Comparison of ENCODE assay signal across 22 cellular contexts in the genomic region with DNA sequence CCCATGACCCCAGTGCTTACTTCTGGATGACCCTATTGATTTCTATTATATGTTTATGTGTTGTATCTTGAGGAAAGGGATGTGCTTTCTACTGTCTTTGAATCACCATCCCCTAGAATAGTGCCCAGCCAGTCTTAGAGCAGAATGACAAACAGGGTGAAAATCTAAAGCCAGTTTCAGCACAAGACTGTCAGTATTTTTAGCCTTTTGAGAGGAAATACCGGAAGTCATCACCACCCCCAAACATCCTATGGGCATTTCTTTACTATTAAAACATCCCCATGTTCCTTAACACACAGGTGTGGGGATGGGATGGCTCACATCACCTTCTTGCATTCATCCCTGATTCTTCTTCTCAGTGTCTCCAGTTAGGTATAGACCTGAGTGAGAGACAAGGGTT. TPM values are rescaled to one million over a fixed set of nuclear protein-coding genes. Genes with fewer than 3 reads are reported as not detected.
DNase-seq lines count a peak whose midpoint lies in the region; TF ChIP-seq lines count a peak whose summit lies in the region.
"Had no signal": no experiment of that assay in that cellular context is flagged by ENCODE, and none has a peak within 500 bp of the region (broad histone marks: within the 10 kb centered on the region; RNA-seq: fewer than 3 reads in every experiment).

No MANE protein-coding gene starts in this region.

- H3K9me3 Mint-ChIP-seq in activated CD4-positive, alpha-beta T cell treated with anti-CD3 and anti-CD28 coated beads, Interleukin-2, amount 10 ng/mL, durations not matched to agents 7 days and 5 days: peaks cover 3% of the 10 kb centered on the region
- no peaks in the 10 kb centered on the region for H3K9me3 Mint-ChIP-seq in activated T-helper 2 cell treated with anti-CD3 and anti-CD28 coated beads, Interferon-gamma antibody, Interleukin-2, Interleukin-4, amounts not matched to agents 10 μg/mL and 5 μg/mL and 100 μg/mL, durations not matched to agents 14 hours and 24 hours and 36 hours
- H3K9me3 Mint-ChIP-seq in progenitor cell of endocrine pancreas (ENCODE audit: low read depth): no peaks in the 10 kb centered on the region
- H3K9me3 Mint-ChIP-seq: neural crest cell had no signal

- H3K27me3 Mint-ChIP-seq in activated CD4-positive, alpha-beta T cell treated with anti-CD3 and anti-CD28 coated beads, Interleukin-2, amount 10 ng/mL, durations not matched to agents 7 days and 5 days: no peaks in the 10 kb centered on the region
- H3K27me3 Mint-ChIP-seq in activated T-helper 2 cell treated with anti-CD3 and anti-CD28 coated beads, Interferon-gamma antibody, Interleukin-2, Interleukin-4, amounts not matched to agents 10 μg/mL and 5 μg/mL and 100 μg/mL, durations not matched to agents 14 hours and 24 hours and 36 hours (ENCODE audit: low read depth): no peaks in the 10 kb centered on the region
- H3K27me3 Mint-ChIP-seq in progenitor cell of endocrine pancreas: peaks cover 1% of the 10 kb centered on the region

- TF ChIP-seq CTCF in progenitor cell of endocrine pancreas (IDR thresholded peaks at IDR 0.05; ENCODE audit: unreplicated experiment): no peak

- H3K9me3 ChIP-seq in KOPT-K1 (ENCODE audit: insufficient read depth, low read length, poor library complexity, severe bottlenecking): no peaks in the 10 kb centered on the region
- H3K9me3 ChIP-seq: adrenal gland, gastrocnemius medialis, tibial nerve had no signal

- intact Hi-C loops in activated T-helper 2 cell treated with anti-CD3 and anti-CD28 coated beads, Interferon-gamma antibody, Interleukin-2, Interleukin-4, amounts not matched to agents 10 μg/mL and 5 μg/mL and 100 μg/mL, durations not matched to agents 14 hours and 24 hours and 36 hours (cut with micrococcal nuclease): loop anchor here (5.0 to 10.0 kb wide), 5 partner anchors 52 to 435 kb away; partner anchors contain the start of genes KATNAL1 and UBE2L5

- no peak overlapping the region for H3K4me3 Mint-ChIP-seq in activated CD4-positive, alpha-beta T cell treated with anti-CD3 and anti-CD28 coated beads, Interleukin-2, amount 10 ng/mL, durations not matched to agents 7 days and 5 days
- no peak overlapping the region for H3K4me3 Mint-ChIP-seq in activated T-helper 2 cell treated with anti-CD3 and anti-CD28 coated beads, Interferon-gamma antibody, Interleukin-2, Interleukin-4, amounts not matched to agents 10 μg/mL and 5 μg/mL and 100 μg/mL, durations not matched to agents 14 hours and 24 hours and 36 hours (ENCODE audit: low read depth)
- no peak overlapping the region for H3K4me3 Mint-ChIP-seq in progenitor cell of endocrine pancreas (ENCODE audit: low read depth)
- H3K4me3 Mint-ChIP-seq: neural crest cell had no signal

- H3K36me3 Mint-ChIP-seq in activated CD4-positive, alpha-beta T cell treated with anti-CD3 and anti-CD28 coated beads, Interleukin-2, amount 10 ng/mL, durations not matched to agents 7 days and 5 days (ENCODE audit: low read depth): peaks cover 62% of the 10 kb centered on the region
- H3K36me3 Mint-ChIP-seq in activated T-helper 2 cell treated with anti-CD3 and anti-CD28 coated beads, Interferon-gamma antibody, Interleukin-2, Interleukin-4, amounts not matched to agents 10 μg/mL and 5 μg/mL and 100 μg/mL, durations not matched to agents 14 hours and 24 hours and 36 hours (ENCODE audit: low read depth): peaks cover 59% of the 10 kb centered on the region
- no peaks in the 10 kb centered on the region for H3K36me3 Mint-ChIP-seq in progenitor cell of endocrine pancreas (ENCODE audit: insufficient read depth)

- CTCF ChIA-PET in activated CD4-positive, alpha-beta T cell treated with anti-CD3 and anti-CD28 coated beads, Interleukin-2, amount 10 ng/mL, durations not matched to agents 7 days and 5 days (lab: Charles Lee): interaction anchor here (0.7 to 1.7 kb wide), 3 partner anchors 10 to 27 kb away, joined by 4 to 6 read pairs (median 5); no protein-coding TSS in a partner anchor

- peaks cover 54% of the 10 kb centered on the region for H3K36me3 ChIP-seq in KOPT-K1 (ENCODE audit: insufficient read depth, low read length)
- H3K36me3 ChIP-seq: adrenal gland, gastrocnemius medialis, tibial nerve, WERI-Rb-1 had no signal

- POLR2A ChIA-PET in activated CD4-positive, alpha-beta T cell treated with anti-CD3 and anti-CD28 coated beads, Interleukin-2, amount 10 ng/mL, durations not matched to agents 7 days and 5 days (lab: Charles Lee): no interaction called here

- H3K27ac Mint-ChIP-seq in activated CD4-positive, alpha-beta T cell treated with anti-CD3 and anti-CD28 coated beads, Interleukin-2, amount 10 ng/mL, durations not matched to agents 7 days and 5 days: peak overlapping the region; percentile 82
- peak overlapping the region; percentile 64 for H3K27ac Mint-ChIP-seq in activated T-helper 2 cell treated with anti-CD3 and anti-CD28 coated beads, Interferon-gamma antibody, Interleukin-2, Interleukin-4, amounts not matched to agents 10 μg/mL and 5 μg/mL and 100 μg/mL, durations not matched to agents 14 hours and 24 hours and 36 hours
- H3K27ac Mint-ChIP-seq in progenitor cell of endocrine pancreas: peak overlapping the region; percentile 12

- no peak for DNase-seq in activated CD4-positive, alpha-beta T cell treated with anti-CD3 and anti-CD28 coated beads, Interleukin-2, amount 10 ng/mL, durations not matched to agents 7 days and 5 days
- no peak for DNase-seq in activated CD4-positive, alpha-beta T cell treated with anti-CD3 and anti-CD28 coated beads, Interleukin-2, amount 50 U/mL, for 4 hours
- no peak for DNase-seq in activated T-helper 2 cell treated with anti-CD3 and anti-CD28 coated beads, Interferon-gamma antibody, Interleukin-2, Interleukin-4, amounts not matched to agents 10 μg/mL and 5 μg/mL and 100 μg/mL, durations not matched to agents 14 hours and 24 hours and 36 hours (ENCODE audit: low spot score)
- no peak for DNase-seq in progenitor cell of endocrine pancreas (ENCODE audit: low spot score, unreplicated experiment)
- no peak for DNase-seq in substantia nigra (lab: John Stamatoyannopoulos, UW)
- no peak for DNase-seq in activated effector memory CD4-positive, alpha-beta T cell treated with anti-CD3 and anti-CD28 coated beads, Interleukin-2, amount 50 U/mL, for 16 hours
- no peak for DNase-seq in NAMALWA (ENCODE audit: low spot score)
- DNase-seq: activated CD8-positive, alpha-beta memory T cell treated with anti-CD3 and anti-CD28 coated beads, Interleukin-2, amount 50 U/mL, for 4 hours; adrenal gland; DMS79 treated with DMSO at 0.1 percent for 48 hours; gastrocnemius medialis; GM23248; left cardiac atrium; NCI-H1930; SW 1271; WERI-Rb-1 had no signal

- H3K4me1 Mint-ChIP-seq in activated CD4-positive, alpha-beta T cell treated with anti-CD3 and anti-CD28 coated beads, Interleukin-2, amount 10 ng/mL, durations not matched to agents 7 days and 5 days: peaks cover 75% of the 10 kb centered on the region
- peaks cover 57% of the 10 kb centered on the region for H3K4me1 Mint-ChIP-seq in activated T-helper 2 cell treated with anti-CD3 and anti-CD28 coated beads, Interferon-gamma antibody, Interleukin-2, Interleukin-4, amounts not matched to agents 10 μg/mL and 5 μg/mL and 100 μg/mL, durations not matched to agents 14 hours and 24 hours and 36 hours (ENCODE audit: low read depth)
- H3K4me1 Mint-ChIP-seq in progenitor cell of endocrine pancreas (ENCODE audit: low read depth): peaks cover 17% of the 10 kb centered on the region

- H3K27ac ChIP-seq in KOPT-K1 (ENCODE audit: low read depth, low read length, poor library complexity, severe bottlenecking) (peak overlapping the region; percentile 98), substantia nigra (ENCODE audit: low read depth, low read length, poor library complexity, severe bottlenecking) (no peak overlapping the region)
- H3K27ac ChIP-seq: adrenal gland, gastrocnemius medialis, GM23248, tibial nerve, WERI-Rb-1 had no signal

RNA-seq across cellular contexts. Expression of gene UBE2L5, which starts 52.1 kb away (rescaled TPM):
- total RNA-seq in activated CD4-positive, alpha-beta T cell treated with anti-CD3 and anti-CD28 coated beads, Interleukin-2, amount 10 ng/mL, durations not matched to agents 7 days and 5 days: under 1 TPM in 1 of 2 experiments, not detected in 1; 0.17 TPM
- not detected in 2 replicates for total RNA-seq in activated T-helper 2 cell treated with anti-CD3 and anti-CD28 coated beads, Interferon-gamma antibody, Interleukin-2, Interleukin-4, amounts not matched to agents 10 μg/mL and 5 μg/mL and 100 μg/mL, durations not matched to agents 14 hours and 24 hours and 36 hours
- not detected in 2 replicates for total RNA-seq in progenitor cell of endocrine pancreas
- total RNA-seq: bronchial epithelial cell, dermis microvascular lymphatic vessel endothelial cell, gastrocnemius medialis, GM23248, left cardiac atrium, neural crest cell, pulmonary artery endothelial cell, tibial nerve had no signal

Comparison
In these comparisons a context has a peak if more than half of its experiments do, and no peak if none do; other contexts are left out.
1. H3K27ac Mint-ChIP-seq: peak in every context shown above with its lines; median percentile 82 in activated CD4-positive, alpha-beta T cell treated with anti-CD3 and anti-CD28 coated beads, Interleukin-2, amount 10 ng/mL, durations not matched to agents 7 days and 5 days; 64 in activated T-helper 2 cell treated with anti-CD3 and anti-CD28 coated beads, Interferon-gamma antibody, Interleukin-2, Interleukin-4, amounts not matched to agents 10 μg/mL and 5 μg/mL and 100 μg/mL, durations not matched to agents 14 hours and 24 hours and 36 hours; 12 in progenitor cell of endocrine pancreas.